ENCODE assay signal across 24 cellular contexts in the genomic region with DNA sequence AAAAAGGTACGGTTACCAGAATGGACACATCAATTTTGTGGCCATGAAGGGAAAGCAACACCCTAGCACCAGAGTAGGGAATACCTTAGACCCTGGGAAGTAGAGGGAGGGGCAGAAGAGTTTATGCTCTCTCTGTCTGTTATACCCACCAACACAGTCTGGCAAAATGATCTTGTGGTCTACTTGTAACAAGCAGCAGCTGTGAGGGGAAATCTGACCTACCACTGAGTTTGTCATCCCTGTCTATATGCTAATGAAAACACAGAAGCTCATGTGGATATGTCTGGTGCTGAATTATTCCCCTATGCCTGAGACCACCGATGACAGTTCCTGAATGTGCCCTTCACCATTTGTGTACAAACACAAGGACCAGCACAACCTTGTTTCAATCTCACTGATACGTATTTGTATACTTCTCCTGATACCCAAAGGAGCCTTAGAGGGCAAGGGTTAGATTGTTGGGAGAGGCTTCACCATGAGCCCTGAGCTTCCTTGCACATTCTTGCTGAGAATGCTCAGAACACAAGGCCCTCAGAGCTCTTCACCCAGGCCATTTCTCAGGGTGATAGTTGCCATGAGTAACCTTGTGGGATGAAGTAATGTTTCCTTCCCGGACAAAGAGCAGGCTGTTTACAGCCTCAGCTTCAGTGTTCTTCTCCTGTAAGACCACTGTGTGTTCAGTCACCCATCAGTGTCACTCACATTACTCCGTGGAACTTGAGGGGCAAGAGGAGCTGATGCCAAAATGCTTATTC. TPM values are rescaled to one million over a fixed set of nuclear protein-coding genes. Genes with fewer than 3 reads are reported as not detected.
DNase-seq lines count a peak whose midpoint lies in the region; TF ChIP-seq lines count a peak whose summit lies in the region.
"Had no signal": no experiment of that assay in that cellular context is flagged by ENCODE, and none has a peak within 500 bp of the region (broad histone marks: within the 10 kb centered on the region; RNA-seq: fewer than 3 reads in every experiment).

No MANE protein-coding gene starts in this region.

- no peaks in the 10 kb centered on the region for H3K36me3 ChIP-seq in brain microvascular endothelial cell (replicated peaks)
- no peaks in the 10 kb centered on the region for H3K36me3 ChIP-seq in Peyer's patch
- H3K36me3 ChIP-seq: vagina had no signal

- H3K9me3 ChIP-seq in Peyer's patch, result no peaks in the 10 kb centered on the region
- H3K9me3 ChIP-seq: vagina had no signal

- TF ChIP-seq CTCF in brain microvascular endothelial cell (IDR thresholded peaks at IDR 0.05; ENCODE audit: low read depth, low read length, missing control alignments) (no peak), Peyer's patch (IDR thresholded peaks at IDR 0.05) (no peak)

- DNase-seq in NCI-H2171 treated with DMSO at 0.1 percent for 48 hours (lab: John Stamatoyannopoulos, UW) (peak; percentile 33), NCI-H2171 (lab: John Stamatoyannopoulos, UW) (no peak), brain microvascular endothelial cell (peak; percentile 23), iris pigment epithelial cell (ENCODE audit: low read depth) (peak; percentile 56), nucleus accumbens (lab: John Stamatoyannopoulos, UW) (no peak), DMS153 treated with DMSO at 0.1 percent for 48 hours (lab: John Stamatoyannopoulos, UW; ENCODE audit: unreplicated experiment) (no peak), NCI-H1417 treated with DMSO at 0.1 percent for 48 hours (lab: John Stamatoyannopoulos, UW) (no peak), Peyer's patch (no peak)
- DNase-seq: activated CD4-positive, alpha-beta T cell treated with anti-CD3 and anti-CD28 coated beads for 48 hours; activated effector memory CD4-positive, alpha-beta T cell treated with anti-CD3 and anti-CD28 coated beads, Interleukin-2, amount 50 U/mL, for 16 hours; activated T-cell treated with anti-CD3 and anti-CD28 coated beads, Interleukin-2, amount 50 U/mL, for 1 hour; CD4-positive, CD25-positive, alpha-beta regulatory T cell; effector CD8-positive, alpha-beta T cell; erythroblast; left cardiac atrium; mammary epithelial cell; NCI-H1092 treated with DMSO at 0.1 percent for 48 hours; NCI-H1930; NCI-H226; NCI-H748 treated with DMSO at 0.1 percent for 48 hours; stimulated activated naive CD8-positive, alpha-beta T cell treated with anti-CD3 and anti-CD28 coated beads, Interleukin-15, amount 100 ng/mL, for 72 hours had no signal

- in situ Hi-C loops in brain microvascular endothelial cell (cut with HindIII; ENCODE audit: low pct_ligation_motif_present, low sequenced_read_pairs), result no loop called here

- H3K27ac ChIP-seq in brain microvascular endothelial cell (no peak overlapping the region), Peyer's patch (no peak overlapping the region)
- H3K27ac ChIP-seq: vagina, VCaP had no signal

- H3K27me3 ChIP-seq in brain microvascular endothelial cell (replicated peaks) (no peaks in the 10 kb centered on the region), Peyer's patch (no peaks in the 10 kb centered on the region)
- H3K27me3 ChIP-seq: vagina had no signal

- no peaks in the 10 kb centered on the region for H3K4me1 ChIP-seq in Peyer's patch
- H3K4me1 ChIP-seq: vagina had no signal

- no peak overlapping the region for H3K4me3 ChIP-seq in brain microvascular endothelial cell (ENCODE audit: low read depth, low read length)
- H3K4me3 ChIP-seq in Peyer's patch, result no peak overlapping the region
- H3K4me3 ChIP-seq: GM23338, vagina had no signal

- TF ChIP-seq POLR2A in Peyer's patch (IDR thresholded peaks at IDR 0.05), result no peak

RNA-seq across cellular contexts. Expression of a gene that starts 24.7 kb away (rescaled TPM):
- 10 to 100 TPM; 24.0 to 51.2 (median 29.8) TPM for total RNA-seq in Peyer's patch

RNA-seq across cellular contexts. Expression of a gene that starts 47.2 kb away (rescaled TPM):
- 10 to 100 TPM in 1 of 4 donors, 1 to 10 TPM in 3; 1.6 to 18.2 (median 4.6) TPM for total RNA-seq in Peyer's patch

RNA-seq across cellular contexts. Expression of a gene that starts 49.4 kb away (rescaled TPM):
- 100 to 1,000 TPM in 1 of 4 donors, 10 to 100 TPM in 3; 34.0 to 124 (median 45.3) TPM for total RNA-seq in Peyer's patch

Comparison
In these comparisons a context has a peak if more than half of its experiments do, and no peak if none do; other contexts are left out.
1. DNase-seq: peak in NCI-H2171 treated with DMSO at 0.1 percent for 48 hours (single experiment), brain microvascular endothelial cell (single experiment) and iris pigment epithelial cell (single experiment); none in NCI-H2171 (single experiment), nucleus accumbens (0 of 56), DMS153 treated with DMSO at 0.1 percent for 48 hours (single experiment), NCI-H1417 treated with DMSO at 0.1 percent for 48 hours (single experiment) and Peyer's patch (0 of 3).